In the genomic region with DNA sequence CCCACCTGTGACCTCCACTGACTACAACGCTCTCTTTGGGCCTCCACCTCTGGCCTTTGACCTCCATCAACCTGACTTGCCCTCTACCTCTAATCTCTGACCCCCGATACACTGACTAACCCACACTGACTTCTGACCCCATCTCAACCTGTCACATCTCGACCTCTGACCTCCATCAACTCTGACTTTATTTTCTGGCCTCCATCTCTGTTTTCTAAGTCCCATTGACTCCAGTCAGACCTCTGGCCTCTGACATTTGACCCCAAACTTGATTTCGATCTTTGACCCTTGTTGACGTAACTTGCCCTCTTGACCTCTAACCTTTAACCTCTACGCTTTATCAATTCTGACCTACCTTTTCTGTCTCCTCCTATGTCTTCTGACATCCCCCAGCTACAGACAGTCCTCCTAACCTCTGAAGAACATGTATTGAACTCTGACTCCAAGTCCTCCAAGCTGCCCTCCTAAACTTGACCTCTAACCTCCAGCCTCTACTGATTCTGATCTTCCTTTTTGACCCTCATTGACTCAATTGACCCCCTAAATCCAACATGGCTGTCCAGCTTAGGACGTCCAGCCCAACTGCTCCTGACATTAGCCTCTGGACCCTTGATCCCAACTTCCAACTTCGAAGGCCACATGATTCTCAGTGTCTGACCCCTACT, we compare ENCODE assay signal across 18 cellular contexts. TPM values are rescaled to one million over a fixed set of nuclear protein-coding genes. Genes with fewer than 3 reads are reported as not detected.
DNase-seq lines count a peak whose midpoint lies in the region; ATAC-seq, FAIRE-seq and TF ChIP-seq lines count a peak whose summit lies in the region.
"Had no signal": no experiment of that assay in that cellular context is flagged by ENCODE, and none has a peak within 500 bp of the region (broad histone marks: within the 10 kb centered on the region; RNA-seq: fewer than 3 reads in every experiment).

No MANE protein-coding gene starts in this region.

- H3K27ac Mint-ChIP-seq in activated naive CD8-positive, alpha-beta T cell = peak overlapping the region; percentile 80
- H3K27ac Mint-ChIP-seq in activated naive CD8-positive, alpha-beta T cell treated with anti-CD3 and anti-CD28 coated beads, Interleukin-2, amount 50 U/mL, for 24 hours = no peak overlapping the region
- peak overlapping the region; percentile 26 for H3K27ac Mint-ChIP-seq in stimulated activated effector memory CD8-positive, alpha-beta T cell treated with anti-CD3 and anti-CD28 coated beads, Interleukin-12 subunit alpha, Interleukin-12 subunit beta, amount 100 ng/mL, for 72 hours
- H3K27ac Mint-ChIP-seq in stimulated activated naive CD8-positive, alpha-beta T cell treated with anti-CD3 and anti-CD28 coated beads, Interleukin-15, amount 100 ng/mL, for 72 hours = peak overlapping the region in 1 of 2 donors; percentile 31
- H3K27ac Mint-ChIP-seq in CD8-positive, alpha-beta memory T cell = peak overlapping the region in 1 of 8 donors; percentile 21
- H3K27ac Mint-ChIP-seq: GM23338, HFFc6 had no signal

- TF ChIP-seq POLR2A in GM12892 (IDR thresholded peaks at IDR 0.05; ENCODE audit: low read depth, low read length) (peak; percentile 49), H1 (IDR thresholded peaks at IDR 0.05; ENCODE audit: control extremely low read depth in 1 of 2, low read depth in 2 of 2, low read length in 2 of 2) (peak; percentile 24 to 28; a peak in 2 of 3 replicates)

- H3K9me3 ChIP-seq in H1 (ENCODE audit: insufficient read depth in 2 of 2, low read depth in 1 of 2, low read length in 1 of 2) = no peaks in the 10 kb centered on the region
- H3K9me3 ChIP-seq in CD8-positive, alpha-beta memory T cell (ENCODE audit: low read length) = no peaks in the 10 kb centered on the region

- H2BK12ac ChIP-seq in H1 (ENCODE audit: low read depth, low read length) = no peak overlapping the region

- H2BK5ac ChIP-seq in H1 (ENCODE audit: low read depth, low read length) = no peak overlapping the region

- H2BK20ac ChIP-seq in H1 (ENCODE audit: low read length) = no peak overlapping the region

- no peak overlapping the region for H4K91ac ChIP-seq in H1 (replicated peaks; ENCODE audit: insufficient read length, low read length)

- peak overlapping the region; percentile 13 for H3K56ac ChIP-seq in H1 (replicated peaks; ENCODE audit: insufficient read length, low read depth, low read length)

- TF ChIP-seq RAD21 in H1 (IDR thresholded peaks at IDR 0.05 in 1 of 2, conservative IDR thresholded peaks at IDR 0.05 in 1 of 2; ENCODE audit: low read depth in 2 of 2, low read length in 2 of 2) = no peak

- no peak overlapping the region for H3K4ac ChIP-seq in H1 (replicated peaks; ENCODE audit: insufficient read length, low read depth, low read length)

- H3K27ac ChIP-seq in H1 (ENCODE audit: low read depth, low read length) = no peak overlapping the region
- no peak overlapping the region for H3K27ac ChIP-seq in CD8-positive, alpha-beta memory T cell (ENCODE audit: low read depth, low read length)
- H3K27ac ChIP-seq: RWPE1, SJSA1 had no signal

- CTCF ChIA-PET in H1 (lab: Charles Lee; ENCODE audit: partially characterized antibody) = interaction anchor here (1.1 to 3.2 kb wide), 2 partner anchors 7 to 64 kb away, joined by 3 to 12 read pairs; partner anchors contain the start of gene KLK3
- CTCF ChIA-PET in CD8-positive, alpha-beta memory T cell (lab: Charles Lee) = no interaction called here

- POLR2A ChIA-PET in H1 (lab: Charles Lee; ENCODE audit: partially characterized antibody) = interaction anchor here (0.9 to 15.0 kb wide), 8 partner anchors 10 to 223 kb away, joined by 3 to 275 read pairs (median 18); partner anchors contain the start of gene KLK1
- POLR2A ChIA-PET in CD8-positive, alpha-beta memory T cell (lab: Charles Lee) = no interaction called here

- no peak overlapping the region for H3K4me3 Mint-ChIP-seq in activated naive CD8-positive, alpha-beta T cell
- no peak overlapping the region for H3K4me3 Mint-ChIP-seq in activated naive CD8-positive, alpha-beta T cell treated with anti-CD3 and anti-CD28 coated beads, Interleukin-2, amount 50 U/mL, for 24 hours
- H3K4me3 Mint-ChIP-seq in stimulated activated effector memory CD8-positive, alpha-beta T cell treated with anti-CD3 and anti-CD28 coated beads, Interleukin-12 subunit alpha, Interleukin-12 subunit beta, amount 100 ng/mL, for 72 hours = no peak overlapping the region
- H3K4me3 Mint-ChIP-seq in stimulated activated naive CD8-positive, alpha-beta T cell treated with anti-CD3 and anti-CD28 coated beads, Interleukin-15, amount 100 ng/mL, for 72 hours = no peak overlapping the region
- no peak overlapping the region for H3K4me3 Mint-ChIP-seq in CD8-positive, alpha-beta memory T cell
- H3K4me3 Mint-ChIP-seq: GM23338, HFFc6 had no signal

- FAIRE-seq in GM12892 (lab: Jason Lieb, UNC) (no peak), H1 (lab: Jason Lieb, UNC) (no peak)

- no peaks in the 10 kb centered on the region for H3K27me3 Mint-ChIP-seq in activated naive CD8-positive, alpha-beta T cell
- H3K27me3 Mint-ChIP-seq in activated naive CD8-positive, alpha-beta T cell treated with anti-CD3 and anti-CD28 coated beads, Interleukin-2, amount 50 U/mL, for 24 hours = no peaks in the 10 kb centered on the region
- H3K27me3 Mint-ChIP-seq in stimulated activated naive CD8-positive, alpha-beta T cell treated with anti-CD3 and anti-CD28 coated beads, Interleukin-15, amount 100 ng/mL, for 72 hours = no peaks in the 10 kb centered on the region
- H3K27me3 Mint-ChIP-seq in CD8-positive, alpha-beta memory T cell = peaks cover 0 to 1% of the 10 kb centered on the region in 2 donors

- H2AFZ ChIP-seq in H1 (ENCODE audit: low read length) = no peak overlapping the region
- H2AFZ ChIP-seq: GM23338 had no signal

- H4K5ac ChIP-seq in H1 (ENCODE audit: insufficient read length, low read depth, low read length) = no peak overlapping the region

- H4K20me1 ChIP-seq in H1 (replicated peaks in 1 of 2; ENCODE audit: control insufficient read depth in 1 of 2, insufficient read depth in 2 of 2, low read length in 2 of 2) = peaks cover 11 to 13% of the 10 kb centered on the region in 2 experiments

- H3K36me3 ChIP-seq in H1 (ENCODE audit: control insufficient read depth in 2 of 4, insufficient read depth in 4 of 4, low read length in 3 of 4) = peaks cover 0 to 3% (median 0%) of the 10 kb centered on the region in 4 experiments; a peak in 1 of 8 replicates
- H3K36me3 ChIP-seq in CD8-positive, alpha-beta memory T cell (ENCODE audit: insufficient read depth, low read length) = no peaks in the 10 kb centered on the region

- no peak overlapping the region for H2BK15ac ChIP-seq in H1 (ENCODE audit: low read length)

- no peaks in the 10 kb centered on the region for H3K36me3 Mint-ChIP-seq in activated naive CD8-positive, alpha-beta T cell
- H3K36me3 Mint-ChIP-seq in activated naive CD8-positive, alpha-beta T cell treated with anti-CD3 and anti-CD28 coated beads, Interleukin-2, amount 50 U/mL, for 24 hours (ENCODE audit: low read depth) = no peaks in the 10 kb centered on the region
- H3K36me3 Mint-ChIP-seq in stimulated activated effector memory CD8-positive, alpha-beta T cell treated with anti-CD3 and anti-CD28 coated beads, Interleukin-12 subunit alpha, Interleukin-12 subunit beta, amount 100 ng/mL, for 72 hours = peaks cover 41% of the 10 kb centered on the region
- H3K36me3 Mint-ChIP-seq in CD8-positive, alpha-beta memory T cell = peaks cover 0 to 1% (median 0%) of the 10 kb centered on the region in 3 donors

- H3K27me3 ChIP-seq in H1 (replicated peaks in 1 of 4; ENCODE audit: control insufficient read depth in 3 of 4, extremely low read depth in 1 of 4, insufficient read depth in 3 of 4, low read length in 3 of 4) = peaks cover 0 to under 1% (median 0%) of the 10 kb centered on the region in 4 experiments; a peak in 1 of 7 replicates
- H3K27me3 ChIP-seq in CD8-positive, alpha-beta memory T cell (ENCODE audit: insufficient read depth, low read length, poor library complexity, severe bottlenecking) = no peaks in the 10 kb centered on the region
- H3K27me3 ChIP-seq: SJSA1 had no signal

- no peaks in the 10 kb centered on the region for H3K79me2 ChIP-seq in H1 (ENCODE audit: control insufficient read depth in 1 of 2, insufficient read depth in 2 of 2, low read length in 2 of 2)

- no peaks in the 10 kb centered on the region for H3K9me3 Mint-ChIP-seq in activated naive CD8-positive, alpha-beta T cell (ENCODE audit: low read depth)
- H3K9me3 Mint-ChIP-seq in activated naive CD8-positive, alpha-beta T cell treated with anti-CD3 and anti-CD28 coated beads, Interleukin-2, amount 50 U/mL, for 24 hours = no peaks in the 10 kb centered on the region
- no peaks in the 10 kb centered on the region for H3K9me3 Mint-ChIP-seq in stimulated activated effector memory CD8-positive, alpha-beta T cell treated with anti-CD3 and anti-CD28 coated beads, Interleukin-12 subunit alpha, Interleukin-12 subunit beta, amount 100 ng/mL, for 72 hours
- H3K9me3 Mint-ChIP-seq in stimulated activated naive CD8-positive, alpha-beta T cell treated with anti-CD3 and anti-CD28 coated beads, Interleukin-15, amount 100 ng/mL, for 72 hours = no peaks in the 10 kb centered on the region
- H3K9me3 Mint-ChIP-seq in CD8-positive, alpha-beta memory T cell = no peaks in the 10 kb centered on the region
- H3K9me3 Mint-ChIP-seq: HFFc6 had no signal

- ATAC-seq in activated naive CD8-positive, alpha-beta T cell treated with anti-CD3 and anti-CD28 coated beads, Interleukin-2, amount 50 U/mL, for 24 hours = no peak
- ATAC-seq in stimulated activated effector memory CD8-positive, alpha-beta T cell treated with anti-CD3 and anti-CD28 coated beads, Interleukin-12 subunit alpha, Interleukin-12 subunit beta, amount 100 ng/mL, for 72 hours = no peak
- no peak for ATAC-seq in stimulated activated naive CD8-positive, alpha-beta T cell treated with anti-CD3 and anti-CD28 coated beads, Interleukin-15, amount 100 ng/mL, for 72 hours
- ATAC-seq: GM23338 had no signal

- H3K4me2 ChIP-seq in H1 (ENCODE audit: insufficient read depth in 1 of 2, low read depth in 2 of 2, low read length in 2 of 2) = no peak overlapping the region
- H3K4me2 ChIP-seq: GM23338 had no signal

- H3K23ac ChIP-seq in H1 (ENCODE audit: insufficient read length) = no peak overlapping the region

- no peak for TF ChIP-seq EP300 in H1 (IDR thresholded peaks at IDR 0.05; ENCODE audit: borderline replicate concordance in 1 of 2, low read depth in 2 of 2, low read length in 2 of 2)

- no peak overlapping the region; the same call in 1 of the 2 replicates for H2AK5ac ChIP-seq in H1 (ENCODE audit: low read depth, low read length)

- no peak overlapping the region for H3K18ac ChIP-seq in H1 (ENCODE audit: extremely low read depth, low read length)

- H3K4me1 Mint-ChIP-seq in activated naive CD8-positive, alpha-beta T cell (ENCODE audit: low read depth) = peaks cover 6% of the 10 kb centered on the region
- H3K4me1 Mint-ChIP-seq in activated naive CD8-positive, alpha-beta T cell treated with anti-CD3 and anti-CD28 coated beads, Interleukin-2, amount 50 U/mL, for 24 hours = peaks cover 4% of the 10 kb centered on the region
- H3K4me1 Mint-ChIP-seq in stimulated activated effector memory CD8-positive, alpha-beta T cell treated with anti-CD3 and anti-CD28 coated beads, Interleukin-12 subunit alpha, Interleukin-12 subunit beta, amount 100 ng/mL, for 72 hours = peaks cover 6% of the 10 kb centered on the region
- H3K4me1 Mint-ChIP-seq in stimulated activated naive CD8-positive, alpha-beta T cell treated with anti-CD3 and anti-CD28 coated beads, Interleukin-15, amount 100 ng/mL, for 72 hours = peaks cover 13% of the 10 kb centered on the region
- H3K4me1 Mint-ChIP-seq in CD8-positive, alpha-beta memory T cell = peaks cover 0 to 13% (median 4%) of the 10 kb centered on the region in 3 donors

- H3K14ac ChIP-seq in H1 (ENCODE audit: insufficient read length) = no peak overlapping the region

- no peak for DNase-seq in activated naive CD8-positive, alpha-beta T cell treated with anti-CD3 and anti-CD28 coated beads, Interleukin-2, amount 50 U/mL, for 24 hours
- DNase-seq in GM12892 (ENCODE audit: insufficient read length) (no peak), H1 (ENCODE audit: low read depth in 1 of 2, low spot score in 2 of 2) (no peak), LoVo (ENCODE audit: low spot score) (no peak)
- DNase-seq in stimulated activated effector memory CD8-positive, alpha-beta T cell treated with anti-CD3 and anti-CD28 coated beads, Interleukin-12 subunit alpha, Interleukin-12 subunit beta, amount 100 ng/mL, for 72 hours (ENCODE audit: low spot score in 2 of 2) = no peak
- DNase-seq in stimulated activated naive CD8-positive, alpha-beta T cell treated with anti-CD3 and anti-CD28 coated beads, Interleukin-15, amount 100 ng/mL, for 72 hours = no peak
- DNase-seq in CD8-positive, alpha-beta memory T cell = no peak
- DNase-seq: HFFc6, Karpas-422, NCI-H1930, NCI-H524 treated with DMSO at 0.1 percent for 48 hours had no signal

- H3K23me2 ChIP-seq in H1 (ENCODE audit: low read depth, low read length) = no peaks in the 10 kb centered on the region; the same call in 1 of the 2 replicates

- no peak overlapping the region for H3K4me3 ChIP-seq in H1 (ENCODE audit: extremely low read depth in 1 of 4, insufficient read depth in 2 of 4, low read depth in 3 of 4, low read length in 4 of 4)
- H3K4me3 ChIP-seq in CD8-positive, alpha-beta memory T cell (ENCODE audit: low read length) = no peak overlapping the region
- H3K4me3 ChIP-seq: GM23338, SJSA1 had no signal

- 84% methylated on average over 8 of the region's 8 CpGs; no CpG with 5 or more reads in 1 of the 2 experiments for WGBS in H1 (ENCODE audit: extremely low coverage in 1 of 2, insufficient coverage in 1 of 2, insufficient read length in 1 of 2, insufficient replicate concordance in 2 of 2, low coverage in 1 of 2, low lambda C conversion rate in 2 of 2, missing lambda C conversion rate in 1 of 2), 2 experiments

- no peaks in the 10 kb centered on the region for H3K79me1 ChIP-seq in H1 (ENCODE audit: low read depth, low read length)

- TF ChIP-seq CTCF in H1 (IDR thresholded peaks at IDR 0.05; ENCODE audit: control extremely low read depth in 1 of 3, insufficient read depth in 1 of 3, low read depth in 1 of 3, low read length in 3 of 3) = no peak

- no peak overlapping the region; the same call in 1 of the 2 replicates for H4K8ac ChIP-seq in H1 (ENCODE audit: extremely low read depth, insufficient read depth, low read length)

- H3K9ac ChIP-seq in H1 (replicated peaks in 1 of 4; ENCODE audit: extremely low read depth in 1 of 4, low read depth in 3 of 4, low read length in 3 of 4) = no peak overlapping the region

- peaks cover 0 to 14% (median 4%) of the 10 kb centered on the region in 4 experiments; a peak in 5 of 7 replicates for H3K4me1 ChIP-seq in H1 (replicated peaks in 1 of 4; ENCODE audit: control insufficient read depth in 3 of 4, insufficient read depth in 4 of 4, low read length in 3 of 4)
- H3K4me1 ChIP-seq in CD8-positive, alpha-beta memory T cell (ENCODE audit: insufficient read depth, low read length) = no peaks in the 10 kb centered on the region
- H3K4me1 ChIP-seq: SJSA1 had no signal

- no peak overlapping the region for H2BK120ac ChIP-seq in H1 (replicated peaks; ENCODE audit: low read depth, low read length)

RNA-seq across cellular contexts. Expression of gene ACP4, which starts 0.8 kb away (rescaled TPM):
- polyA plus RNA-seq in GM12892 (2012; ENCODE audit: missing spikeins) = not detected
- total RNA-seq in H1 (2021; fragmentation: NEBNext Ultra II Directional; extraction: Animal tissue kit (Norgen Biotek cat#: 25700)) = not detected in 2 replicates
- not detected in 2 replicates for polyA plus RNA-seq in H1 (2011; rRNA removed)
- polyA plus RNA-seq in H1 (2011; cell fraction: cytosol; rRNA removed) = not detected
- polyA plus RNA-seq in H1 (2011; cell fraction: nucleus; rRNA removed) = not detected
- not detected in 4 replicates for polyA plus RNA-seq in H1 (2012, experiment 1 of 2)
- not detected for polyA plus RNA-seq in H1 (2012, experiment 2 of 2)
- polyA plus RNA-seq in H1 (2013, experiment 1 of 2) = not detected
- polyA plus RNA-seq in H1 (2013, experiment 2 of 2) = not detected
- not detected in 2 replicates for polyA minus RNA-seq in H1 (2011; rRNA and poly(A)+ RNA removed)
- not detected for polyA minus RNA-seq in H1 (2011; cell fraction: cytosol; rRNA and poly(A)+ RNA removed)
- not detected for polyA minus RNA-seq in H1 (2011; cell fraction: nucleus; rRNA and poly(A)+ RNA removed)
- not detected for total RNA-seq in CD8-positive, alpha-beta memory T cell
- not detected for polyA plus RNA-seq in CD8-positive, alpha-beta memory T cell
- total RNA-seq: G401, GM23338, HFFc6, OCI-LY7, SJSA1 had no signal
- polyA plus RNA-seq: BJ, GM23338 had no signal

RNA-seq across cellular contexts. Expression of gene GPR32, which starts 20.8 kb away (rescaled TPM):
- not detected for polyA plus RNA-seq in GM12892 (2012; ENCODE audit: missing spikeins)
- not detected in 2 replicates for total RNA-seq in H1 (2021; fragmentation: NEBNext Ultra II Directional; extraction: Animal tissue kit (Norgen Biotek cat#: 25700))
- polyA plus RNA-seq in H1 (2011; rRNA removed) = not detected in 2 replicates
- not detected for polyA plus RNA-seq in H1 (2011; cell fraction: cytosol; rRNA removed)
- not detected for polyA plus RNA-seq in H1 (2011; cell fraction: nucleus; rRNA removed)
- polyA plus RNA-seq in H1 (2012, experiment 1 of 2) = not detected in 4 replicates
- polyA plus RNA-seq in H1 (2012, experiment 2 of 2) = not detected
- polyA plus RNA-seq in H1 (2013, experiment 1 of 2) = not detected
- not detected for polyA plus RNA-seq in H1 (2013, experiment 2 of 2)
- not detected in 2 replicates for polyA minus RNA-seq in H1 (2011; rRNA and poly(A)+ RNA removed)
- not detected for polyA minus RNA-seq in H1 (2011; cell fraction: cytosol; rRNA and poly(A)+ RNA removed)
- polyA minus RNA-seq in H1 (2011; cell fraction: nucleus; rRNA and poly(A)+ RNA removed) = not detected
- total RNA-seq in CD8-positive, alpha-beta memory T cell = not detected
- not detected for polyA plus RNA-seq in CD8-positive, alpha-beta memory T cell
- total RNA-seq: G401, GM23338, HFFc6, OCI-LY7, SJSA1 had no signal
- polyA plus RNA-seq: BJ, GM23338 had no signal

RNA-seq across cellular contexts. Expression of gene KLK1, which starts 32.6 kb away (rescaled TPM):
- 33.5 TPM for polyA plus RNA-seq in GM12892 (2012; ENCODE audit: missing spikeins)
- total RNA-seq in H1 (2021; fragmentation: NEBNext Ultra II Directional; extraction: Animal tissue kit (Norgen Biotek cat#: 25700)) = 3.4 and 4.8 TPM in 2 replicates
- polyA plus RNA-seq in H1 (2011; rRNA removed) = 4.0 and 5.8 TPM in 2 replicates
- 4.8 TPM for polyA plus RNA-seq in H1 (2011; cell fraction: cytosol; rRNA removed)
- 7.1 TPM for polyA plus RNA-seq in H1 (2011; cell fraction: nucleus; rRNA removed)
- polyA plus RNA-seq in H1 (2012, experiment 1 of 2) = 5.2 to 6.7 TPM (median 5.7 TPM) in 4 replicates
- polyA plus RNA-seq in H1 (2012, experiment 2 of 2) = 4.1 TPM
- polyA plus RNA-seq in H1 (2013, experiment 1 of 2) = 6.2 TPM
- 5.8 TPM for polyA plus RNA-seq in H1 (2013, experiment 2 of 2)
- 0.63 and 1.4 TPM in 2 replicates for polyA minus RNA-seq in H1 (2011; rRNA and poly(A)+ RNA removed)
- polyA minus RNA-seq in H1 (2011; cell fraction: cytosol; rRNA and poly(A)+ RNA removed) = 1.3 TPM
- polyA minus RNA-seq in H1 (2011; cell fraction: nucleus; rRNA and poly(A)+ RNA removed) = 2.9 TPM
- total RNA-seq in CD8-positive, alpha-beta memory T cell = under 1 TPM; 0.27 to 0.39 TPM
- polyA plus RNA-seq in CD8-positive, alpha-beta memory T cell = not detected
- total RNA-seq: G401, HFFc6, SJSA1 had no signal

RNA-seq across cellular contexts. Expression of gene KLK15, which starts 42.3 kb away (rescaled TPM):
- not detected for polyA plus RNA-seq in GM12892 (2012; ENCODE audit: missing spikeins)
- not detected in 2 replicates for total RNA-seq in H1 (2021; fragmentation: NEBNext Ultra II Directional; extraction: Animal tissue kit (Norgen Biotek cat#: 25700))
- not detected in 2 replicates for polyA plus RNA-seq in H1 (2011; rRNA removed)
- 0.06 TPM for polyA plus RNA-seq in H1 (2011; cell fraction: cytosol; rRNA removed)
- 0.20 TPM for polyA plus RNA-seq in H1 (2011; cell fraction: nucleus; rRNA removed)
- polyA plus RNA-seq in H1 (2012, experiment 1 of 2) = not detected in 4 replicates
- not detected for polyA plus RNA-seq in H1 (2012, experiment 2 of 2)
- polyA plus RNA-seq in H1 (2013, experiment 1 of 2) = 0.04 TPM
- not detected for polyA plus RNA-seq in H1 (2013, experiment 2 of 2)
- polyA minus RNA-seq in H1 (2011; rRNA and poly(A)+ RNA removed) = not detected in 2 replicates
- not detected for polyA minus RNA-seq in H1 (2011; cell fraction: cytosol; rRNA and poly(A)+ RNA removed)
- polyA minus RNA-seq in H1 (2011; cell fraction: nucleus; rRNA and poly(A)+ RNA removed) = not detected
- not detected for total RNA-seq in CD8-positive, alpha-beta memory T cell
- polyA plus RNA-seq in CD8-positive, alpha-beta memory T cell = not detected
- total RNA-seq: G401, GM23338, HFFc6, OCI-LY7, SJSA1 had no signal
- polyA plus RNA-seq: BJ, GM23338 had no signal
